Comparison of ENCODE assay signal across 8 cellular contexts in genomic region chr17:17780941-17781590, GRCh38. TPM values are rescaled to one million over a fixed set of nuclear protein-coding genes. Genes with fewer than 3 reads are reported as not detected.
DNase-seq lines count a peak whose midpoint lies in the region; ATAC-seq and TF ChIP-seq lines count a peak whose summit lies in the region.

No MANE protein-coding gene starts in this region.

- H3K36me3 Mint-ChIP-seq in nephron progenitor cell (ENCODE audit: low read depth), result peaks cover 5% of the 10 kb centered on the region

- H3K27me3 Mint-ChIP-seq in nephron progenitor cell (ENCODE audit: low read depth, poor library complexity), result no peaks in the 10 kb centered on the region

- H3K9me2 ChIP-seq in Loucy (replicated peaks; ENCODE audit: low read depth, low read length), result no peaks in the 10 kb centered on the region

- H3K9me3 Mint-ChIP-seq in nephron progenitor cell, result no peaks in the 10 kb centered on the region

- intact Hi-C loops in dorsolateral prefrontal cortex (cut with DNase I), result loop anchor here in 1 of 2 donors (5.0 kb wide), 2 partner anchors 41 to 99 kb away; partner anchors contain the start of gene RAI1

- peaks cover 72% of the 10 kb centered on the region for H3K4me1 Mint-ChIP-seq in nephron progenitor cell

- H3K27me3 ChIP-seq in Loucy (ENCODE audit: insufficient read depth, low read length, poor library complexity, severe bottlenecking) (no peaks in the 10 kb centered on the region), dorsolateral prefrontal cortex (no peaks in the 10 kb centered on the region)

- no peak overlapping the region for H2AFZ ChIP-seq in Loucy (ENCODE audit: low read length)

- peak overlapping the region; percentile 80 for H3K4me3 Mint-ChIP-seq in nephron progenitor cell

- H3K36me3 ChIP-seq in Loucy (ENCODE audit: insufficient read depth, low read length), result no peaks in the 10 kb centered on the region; the same call in 1 of the 2 replicates

- peak overlapping the region; percentile 80 for H3K9ac ChIP-seq in Loucy (ENCODE audit: low read depth, low read length, poor library complexity, severe bottlenecking)

- no peak for TF ChIP-seq CTCF in Loucy (conservative IDR thresholded peaks at IDR 0.05; ENCODE audit: low read length)
- TF ChIP-seq CTCF in dorsolateral prefrontal cortex (IDR thresholded peaks at IDR 0.05 in 54 of 56, conservative IDR thresholded peaks at IDR 0.05 in 2 of 56; ENCODE audit: low read depth in 1 of 56, partially characterized antibody in 56 of 56), result peak in 1 of 56 donors; percentile 7
- no peak for TF ChIP-seq CTCF in nephron progenitor cell (IDR thresholded peaks at IDR 0.05)
- TF ChIP-seq CTCF in GM20000 (IDR thresholded peaks at IDR 0.05; ENCODE audit: extremely low read depth, missing control alignments), result no peak

- H3K79me2 ChIP-seq in Loucy (ENCODE audit: insufficient read depth, low read length), result peaks cover 80% of the 10 kb centered on the region

- peak overlapping the region; percentile 73 to 100 (median 97) for H3K27ac ChIP-seq in dorsolateral prefrontal cortex

- no peaks in the 10 kb centered on the region for H3F3A ChIP-seq in Loucy (ENCODE audit: low read depth)

- peak; percentile 62 for DNase-seq in DMS79 (lab: John Stamatoyannopoulos, UW)
- DNase-seq in dorsolateral prefrontal cortex, result peak in 3 of 10 donors; percentile 30 to 70 (median 41)
- peak; percentile 68 for DNase-seq in nephron progenitor cell
- DNase-seq in GM20000 (ENCODE audit: low spot score), result no peak
- DNase-seq in OCI-M1 (lab: John Stamatoyannopoulos, UW), result no peak

- peaks cover 63% of the 10 kb centered on the region for H4K20me1 ChIP-seq in Loucy (ENCODE audit: insufficient read depth, low read length, poor library complexity, severe bottlenecking)

- peak overlapping the region; percentile 80 for H3K4me3 ChIP-seq in Loucy (ENCODE audit: low read length, poor library complexity, severe bottlenecking)
- H3K4me3 ChIP-seq in dorsolateral prefrontal cortex, result peak overlapping the region; percentile 52 to 79 (median 67)

- no peak for ATAC-seq in GM21423 (IDR thresholded peaks at IDR 0.05; ENCODE audit: unreplicated experiment)
- no peak for ATAC-seq in GM19395 (IDR thresholded peaks at IDR 0.05; ENCODE audit: unreplicated experiment)

- peak overlapping the region; percentile 89 for H3K27ac Mint-ChIP-seq in nephron progenitor cell

- H3K4me2 ChIP-seq in Loucy (ENCODE audit: low read depth, low read length, poor library complexity, severe bottlenecking), result peak overlapping the region; percentile 75

- H3K4me1 ChIP-seq in Loucy (ENCODE audit: insufficient read depth, low read length, poor library complexity, severe bottlenecking), result peaks cover 40% of the 10 kb centered on the region

- no peaks in the 10 kb centered on the region for H3K9me3 ChIP-seq in Loucy (ENCODE audit: insufficient read depth, low read depth, low read length)

RNA-seq across cellular contexts. Expression of gene SREBF1, which starts 55.7 kb away (rescaled TPM):
- 100 to 1,000 TPM in 84 of 120 experiments, 10 to 100 TPM in 36; 57.2 to 359 (median 120) TPM for total RNA-seq in dorsolateral prefrontal cortex

Comparison
In these comparisons a context has a peak if more than half of its experiments do, and no peak if none do; other contexts are left out.
1. DNase-seq: peak in DMS79 (single experiment) and nephron progenitor cell (single experiment); none in GM20000 (single experiment) and OCI-M1 (single experiment).